ENCODE assay signal across 8 cellular contexts in the genomic region with DNA sequence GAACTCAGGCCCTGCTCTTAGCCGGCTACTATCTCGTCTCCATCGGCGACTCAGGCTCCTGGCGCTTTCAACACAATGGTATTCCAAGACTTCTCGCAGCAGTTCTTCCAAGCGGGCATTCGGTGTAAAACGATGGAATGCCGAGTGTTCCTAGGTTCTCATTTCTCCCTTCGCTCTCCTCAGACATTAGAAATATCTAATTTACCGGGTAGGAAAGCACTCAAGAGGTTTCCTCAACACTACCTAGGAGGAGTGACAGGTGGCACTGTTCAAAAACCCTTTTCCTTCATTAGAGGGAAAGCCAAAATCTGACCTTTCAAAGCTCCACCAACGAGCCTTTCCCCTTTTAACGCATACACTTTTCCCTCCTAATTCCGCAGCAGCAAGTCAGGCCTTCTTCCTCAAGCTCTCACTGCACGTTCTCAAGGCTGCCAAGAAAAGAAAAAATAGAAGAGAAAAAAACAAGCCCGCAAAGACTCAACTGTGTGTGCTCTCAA. TPM values are rescaled to one million over a fixed set of nuclear protein-coding genes. Genes with fewer than 3 reads are reported as not detected.
A peak's percentile ranks its signal among the peaks of the same experiment; 100 is the strongest.
DNase-seq lines count a peak whose midpoint lies in the region; ATAC-seq and TF ChIP-seq lines count a peak whose summit lies in the region.

No MANE protein-coding gene starts in this region.

- H3K4me1 Mint-ChIP-seq in activated CD4-positive, alpha-beta T cell treated with anti-CD3 and anti-CD28 coated beads, Interleukin-2, amount 10 ng/mL, durations not matched to agents 24 days and 14 days = peaks cover 44% of the 10 kb centered on the region
- peaks cover 45% of the 10 kb centered on the region for H3K4me1 Mint-ChIP-seq in HFFc6 (ENCODE audit: low read depth)

- no peaks in the 10 kb centered on the region for H3K27me3 Mint-ChIP-seq in activated CD4-positive, alpha-beta T cell treated with anti-CD3 and anti-CD28 coated beads, Interleukin-2, amount 10 ng/mL, durations not matched to agents 24 days and 14 days
- H3K27me3 Mint-ChIP-seq in HFFc6 (ENCODE audit: insufficient read depth) = peaks cover 4% of the 10 kb centered on the region; the same call in 1 of the 2 replicates

- no peaks in the 10 kb centered on the region for H3K27me3 ChIP-seq in ectodermal cell (ENCODE audit: control insufficient read depth, insufficient read depth, low read length, poor library complexity, severe bottlenecking)
- H3K27me3 ChIP-seq in mucosa of stomach (ENCODE audit: control insufficient read depth, insufficient read depth, low read length) = no peaks in the 10 kb centered on the region

- TF ChIP-seq CTCF in HFFc6 (IDR thresholded peaks at IDR 0.05) = peak; percentile 62

- H3K4me3 ChIP-seq in ectodermal cell (ENCODE audit: insufficient read depth, low read depth, low read length) (peak overlapping the region; percentile 91), mucosa of stomach (ENCODE audit: low read length) (peak overlapping the region; percentile 20)

- WGBS in ectodermal cell, 2 experiments = 2 to 4% methylated on average over 17 of the region's 17 CpGs

- no peaks in the 10 kb centered on the region for H3K9me3 Mint-ChIP-seq in activated CD4-positive, alpha-beta T cell treated with anti-CD3 and anti-CD28 coated beads, Interleukin-2, amount 10 ng/mL, durations not matched to agents 24 days and 14 days
- H3K9me3 Mint-ChIP-seq in HFFc6 = no peaks in the 10 kb centered on the region

- peak overlapping the region; percentile 76 for H3K9ac ChIP-seq in mucosa of stomach (ENCODE audit: low read length)

- peaks cover 67% of the 10 kb centered on the region for H3K36me3 Mint-ChIP-seq in activated CD4-positive, alpha-beta T cell treated with anti-CD3 and anti-CD28 coated beads, Interleukin-2, amount 10 ng/mL, durations not matched to agents 24 days and 14 days (ENCODE audit: low read depth)
- peaks cover 41% of the 10 kb centered on the region for H3K36me3 Mint-ChIP-seq in HFFc6 (ENCODE audit: low read depth)

- ATAC-seq in HG03039 (IDR thresholded peaks at IDR 0.05; ENCODE audit: unreplicated experiment) (no peak), HG02610 (IDR thresholded peaks at IDR 0.05; ENCODE audit: unreplicated experiment) (no peak)

- intact Hi-C loops in activated CD4-positive, alpha-beta T cell treated with anti-CD3 and anti-CD28 coated beads, Interleukin-2, amount 10 ng/mL, durations not matched to agents 24 days and 14 days (cut with micrococcal nuclease) = loop anchor here (1.0 to 10.0 kb wide), 3 partner anchors 17 to 284 kb away; partner anchors contain the start of gene SUMO3

- peak overlapping the region; percentile 93 for H3K27ac Mint-ChIP-seq in activated CD4-positive, alpha-beta T cell treated with anti-CD3 and anti-CD28 coated beads, Interleukin-2, amount 10 ng/mL, durations not matched to agents 24 days and 14 days
- peak overlapping the region; percentile 61 for H3K27ac Mint-ChIP-seq in HFFc6

- H3K9me3 ChIP-seq in ectodermal cell (ENCODE audit: control insufficient read depth, low read length) (no peaks in the 10 kb centered on the region), mucosa of stomach (ENCODE audit: control insufficient read depth, low read length) (no peaks in the 10 kb centered on the region)

- DNase-seq in activated CD4-positive, alpha-beta T cell treated with anti-CD3 and anti-CD28 coated beads, Interleukin-2, amount 10 ng/mL, durations not matched to agents 24 days and 14 days = peak; percentile 78
- DNase-seq in activated CD4-positive, alpha-beta T cell treated with anti-CD3 and anti-CD28 coated beads for 1 hour = no peak
- DNase-seq in HFFc6 (peak; percentile 28), RPMI8226 (peak; percentile 75)

- peak overlapping the region; percentile 100 for H3K4me3 Mint-ChIP-seq in activated CD4-positive, alpha-beta T cell treated with anti-CD3 and anti-CD28 coated beads, Interleukin-2, amount 10 ng/mL, durations not matched to agents 24 days and 14 days
- peak overlapping the region; percentile 96 for H3K4me3 Mint-ChIP-seq in HFFc6

- no peak overlapping the region for H3K27ac ChIP-seq in ectodermal cell (ENCODE audit: insufficient read depth, low read depth, low read length, poor library complexity, severe bottlenecking)

- H3K4me1 ChIP-seq in ectodermal cell (ENCODE audit: control insufficient read depth, insufficient read depth, low read length) = peaks cover 5% of the 10 kb centered on the region
- peaks cover 12% of the 10 kb centered on the region for H3K4me1 ChIP-seq in mucosa of stomach (ENCODE audit: control insufficient read depth, insufficient read depth, low read length)

- peaks cover 15% of the 10 kb centered on the region for H3K36me3 ChIP-seq in ectodermal cell (ENCODE audit: control insufficient read depth, insufficient read depth, low read length)
- no peaks in the 10 kb centered on the region for H3K36me3 ChIP-seq in mucosa of stomach (ENCODE audit: control insufficient read depth, insufficient read depth, low read length)

RNA-seq across cellular contexts. Expression of gene UBE2G2, which starts 0.6 kb away (rescaled TPM):
- 143 and 148 TPM in 2 replicates for total RNA-seq in activated CD4-positive, alpha-beta T cell treated with anti-CD3 and anti-CD28 coated beads, Interleukin-2, amount 10 ng/mL, durations not matched to agents 24 days and 14 days
- 10 to 100 TPM; 53.5 to 73.3 (median 61.0) TPM for total RNA-seq in HFFc6 (2021; fragmentation: NEBNext Ultra II Directional; extraction: Animal tissue kit (Norgen Biotek cat#: 25700))
- polyA plus RNA-seq in ectodermal cell (2013, experiment 1 of 4) = 101 TPM
- polyA plus RNA-seq in ectodermal cell (2013, experiment 2 of 4) = 98.8 TPM
- 65.9 TPM for polyA plus RNA-seq in ectodermal cell (2013, experiment 3 of 4)
- 68.6 TPM for polyA plus RNA-seq in ectodermal cell (2013, experiment 4 of 4)

RNA-seq across cellular contexts. Expression of gene SUMO3, which starts 16.8 kb away (rescaled TPM):
- 90.3 and 90.6 TPM in 2 replicates for total RNA-seq in activated CD4-positive, alpha-beta T cell treated with anti-CD3 and anti-CD28 coated beads, Interleukin-2, amount 10 ng/mL, durations not matched to agents 24 days and 14 days
- total RNA-seq in HFFc6 (2021; fragmentation: NEBNext Ultra II Directional; extraction: Animal tissue kit (Norgen Biotek cat#: 25700)) = 100 to 1,000 TPM; 116 to 160 (median 147) TPM
- polyA plus RNA-seq in ectodermal cell (2013, experiment 1 of 4) = 147 TPM
- polyA plus RNA-seq in ectodermal cell (2013, experiment 2 of 4) = 151 TPM
- 127 TPM for polyA plus RNA-seq in ectodermal cell (2013, experiment 3 of 4)
- 151 TPM for polyA plus RNA-seq in ectodermal cell (2013, experiment 4 of 4)
